27 cellular contexts compared by ENCODE assay signal in the genomic region with DNA sequence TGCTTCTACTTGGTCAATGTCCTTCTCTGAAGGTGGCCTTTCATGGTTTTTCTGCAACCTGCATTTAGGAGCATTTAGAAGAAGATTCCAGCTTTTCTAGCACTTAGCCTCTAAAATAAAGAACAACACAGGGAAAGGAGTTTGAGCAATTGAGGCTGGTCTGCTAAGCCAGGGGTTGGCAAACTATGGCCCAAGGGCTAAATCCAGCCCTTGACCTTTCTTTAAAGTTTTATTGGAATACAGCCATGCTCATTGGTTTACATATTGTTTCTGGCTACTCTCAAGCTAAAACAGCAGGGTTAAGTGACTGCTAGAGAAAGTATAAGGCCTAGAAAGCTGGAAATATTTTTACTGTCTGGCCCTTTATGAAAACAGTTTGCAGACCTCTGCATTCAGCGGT.
"Had no signal": no experiment of that assay in that cellular context is flagged by ENCODE, and none has a peak within 500 bp of the region (broad histone marks: within the 10 kb centered on the region; RNA-seq: fewer than 3 reads in every experiment).

No MANE protein-coding gene starts in this region.

- DNase-seq: activated CD4-positive, alpha-beta memory T cell treated with anti-CD3 and anti-CD28 coated beads, Interleukin-2, amount 10 ng/mL, durations not matched to agents 7 days and 5 days; activated CD4-positive, alpha-beta T cell treated with anti-CD3 and anti-CD28 coated beads for 1 hour; activated CD4-positive, alpha-beta T cell treated with anti-CD3 and anti-CD28 coated beads, Interleukin-2, amount 10 ng/mL, durations not matched to agents 7 days and 5 days; activated CD8-positive, alpha-beta memory T cell treated with anti-CD3 and anti-CD28 coated beads, Interleukin-2, amount 50 U/mL, for 48 hours; activated gamma-delta T cell; activated naive CD4-positive, alpha-beta T cell treated with anti-CD3 and anti-CD28 coated beads, Interleukin-2, amount 10 ng/mL, durations not matched to agents 7 days and 5 days; activated naive CD8-positive, alpha-beta T cell treated with anti-CD3 and anti-CD28 coated beads, Interleukin-2, amount 10 ng/mL, durations not matched to agents 7 days and 5 days; activated T-cell treated with anti-CD3 and anti-CD28 coated beads, Interleukin-2, amount 50 U/mL, for 24 hours; caudate nucleus; foreskin fibroblast; head of caudate nucleus; hypothalamus; immature natural killer cell; kidney; mesendoderm; natural killer cell; occipital lobe; stimulated activated CD4-positive, alpha-beta T cell treated with anti-CD3 and anti-CD28 coated beads, Interleukin-12 subunit alpha, Interleukin-12 subunit beta, amount 100 ng/mL, for 4 hours; stimulated activated CD4-positive, alpha-beta T cell treated with anti-CD3 and anti-CD28 coated beads, Interleukin-4, amount 100 ng/mL, for 1 hour; substantia nigra; T1000; upper lobe of right lung had no signal

- H3K4me2 ChIP-seq: neural progenitor cell had no signal

- H3K9ac ChIP-seq: neural progenitor cell had no signal

- ATAC-seq: natural killer cell, WTC11 had no signal

- H3K36me3 Mint-ChIP-seq: activated naive CD4-positive, alpha-beta T cell treated with anti-CD3 and anti-CD28 coated beads, Interleukin-2, amount 10 ng/mL, durations not matched to agents 7 days and 5 days; activated naive CD8-positive, alpha-beta T cell treated with anti-CD3 and anti-CD28 coated beads, Interleukin-2, amount 10 ng/mL, durations not matched to agents 7 days and 5 days; immature natural killer cell; natural killer cell; neural progenitor cell had no signal

- H3K9me3 Mint-ChIP-seq: activated CD4-positive, alpha-beta memory T cell treated with anti-CD3 and anti-CD28 coated beads, Interleukin-2, amount 10 ng/mL, durations not matched to agents 7 days and 5 days; activated CD4-positive, alpha-beta T cell treated with anti-CD3 and anti-CD28 coated beads, Interleukin-2, amount 10 ng/mL, durations not matched to agents 7 days and 5 days; activated naive CD4-positive, alpha-beta T cell treated with anti-CD3 and anti-CD28 coated beads, Interleukin-2, amount 10 ng/mL, durations not matched to agents 7 days and 5 days; activated naive CD8-positive, alpha-beta T cell treated with anti-CD3 and anti-CD28 coated beads, Interleukin-2, amount 10 ng/mL, durations not matched to agents 7 days and 5 days; activated T-cell treated with anti-CD3 and anti-CD28 coated beads, Interleukin-2, amount 50 U/mL, for 24 hours; natural killer cell; neural progenitor cell; stimulated activated naive CD8-positive, alpha-beta T cell treated with anti-CD3 and anti-CD28 coated beads, Interleukin-15, Interleukin-2, amounts not matched to agents 100 ng/mL and 50 ng/mL, for 24 hours; T-helper 1 cell treated with Interleukin-12 subunit alpha and Interleukin-12 subunit beta and Interleukin-4 antibody, amounts not matched to agents 30 μg/mL and 1 μg/mL, for 36 hours had no signal

- H3K9me3 ChIP-seq: upper lobe of right lung had no signal

- H3K27ac Mint-ChIP-seq: activated CD4-positive, alpha-beta memory T cell treated with anti-CD3 and anti-CD28 coated beads, Interleukin-2, amount 10 ng/mL, durations not matched to agents 7 days and 5 days; activated CD4-positive, alpha-beta T cell treated with anti-CD3 and anti-CD28 coated beads, Interleukin-2, amount 10 ng/mL, durations not matched to agents 7 days and 5 days; activated naive CD4-positive, alpha-beta T cell treated with anti-CD3 and anti-CD28 coated beads, Interleukin-2, amount 10 ng/mL, durations not matched to agents 7 days and 5 days; activated naive CD8-positive, alpha-beta T cell treated with anti-CD3 and anti-CD28 coated beads, Interleukin-2, amount 10 ng/mL, durations not matched to agents 7 days and 5 days; activated T-cell treated with anti-CD3 and anti-CD28 coated beads, Interleukin-2, amount 50 U/mL, for 24 hours; immature natural killer cell; natural killer cell; neural progenitor cell; stimulated activated naive CD8-positive, alpha-beta T cell treated with anti-CD3 and anti-CD28 coated beads, Interleukin-15, Interleukin-2, amounts not matched to agents 100 ng/mL and 50 ng/mL, for 24 hours; T-helper 1 cell treated with Interleukin-12 subunit alpha and Interleukin-12 subunit beta and Interleukin-4 antibody, amounts not matched to agents 30 μg/mL and 1 μg/mL, for 36 hours; WTC11 had no signal

- H3K4me3 Mint-ChIP-seq: activated CD4-positive, alpha-beta memory T cell treated with anti-CD3 and anti-CD28 coated beads, Interleukin-2, amount 10 ng/mL, durations not matched to agents 7 days and 5 days; activated CD4-positive, alpha-beta T cell treated with anti-CD3 and anti-CD28 coated beads, Interleukin-2, amount 10 ng/mL, durations not matched to agents 7 days and 5 days; activated naive CD4-positive, alpha-beta T cell treated with anti-CD3 and anti-CD28 coated beads, Interleukin-2, amount 10 ng/mL, durations not matched to agents 7 days and 5 days; activated naive CD8-positive, alpha-beta T cell treated with anti-CD3 and anti-CD28 coated beads, Interleukin-2, amount 10 ng/mL, durations not matched to agents 7 days and 5 days; activated T-cell treated with anti-CD3 and anti-CD28 coated beads, Interleukin-2, amount 50 U/mL, for 24 hours; immature natural killer cell; natural killer cell; neural progenitor cell; stimulated activated naive CD8-positive, alpha-beta T cell treated with anti-CD3 and anti-CD28 coated beads, Interleukin-15, Interleukin-2, amounts not matched to agents 100 ng/mL and 50 ng/mL, for 24 hours; T-helper 1 cell treated with Interleukin-12 subunit alpha and Interleukin-12 subunit beta and Interleukin-4 antibody, amounts not matched to agents 30 μg/mL and 1 μg/mL, for 36 hours; WTC11 had no signal

- H3K4me3 ChIP-seq: lung, neural progenitor cell, upper lobe of right lung had no signal

- H3K36me3 ChIP-seq: neural progenitor cell, upper lobe of right lung had no signal

- H3K27ac ChIP-seq: neural progenitor cell, upper lobe of right lung had no signal
